8 cellular contexts compared by ENCODE assay signal in the genomic region with DNA sequence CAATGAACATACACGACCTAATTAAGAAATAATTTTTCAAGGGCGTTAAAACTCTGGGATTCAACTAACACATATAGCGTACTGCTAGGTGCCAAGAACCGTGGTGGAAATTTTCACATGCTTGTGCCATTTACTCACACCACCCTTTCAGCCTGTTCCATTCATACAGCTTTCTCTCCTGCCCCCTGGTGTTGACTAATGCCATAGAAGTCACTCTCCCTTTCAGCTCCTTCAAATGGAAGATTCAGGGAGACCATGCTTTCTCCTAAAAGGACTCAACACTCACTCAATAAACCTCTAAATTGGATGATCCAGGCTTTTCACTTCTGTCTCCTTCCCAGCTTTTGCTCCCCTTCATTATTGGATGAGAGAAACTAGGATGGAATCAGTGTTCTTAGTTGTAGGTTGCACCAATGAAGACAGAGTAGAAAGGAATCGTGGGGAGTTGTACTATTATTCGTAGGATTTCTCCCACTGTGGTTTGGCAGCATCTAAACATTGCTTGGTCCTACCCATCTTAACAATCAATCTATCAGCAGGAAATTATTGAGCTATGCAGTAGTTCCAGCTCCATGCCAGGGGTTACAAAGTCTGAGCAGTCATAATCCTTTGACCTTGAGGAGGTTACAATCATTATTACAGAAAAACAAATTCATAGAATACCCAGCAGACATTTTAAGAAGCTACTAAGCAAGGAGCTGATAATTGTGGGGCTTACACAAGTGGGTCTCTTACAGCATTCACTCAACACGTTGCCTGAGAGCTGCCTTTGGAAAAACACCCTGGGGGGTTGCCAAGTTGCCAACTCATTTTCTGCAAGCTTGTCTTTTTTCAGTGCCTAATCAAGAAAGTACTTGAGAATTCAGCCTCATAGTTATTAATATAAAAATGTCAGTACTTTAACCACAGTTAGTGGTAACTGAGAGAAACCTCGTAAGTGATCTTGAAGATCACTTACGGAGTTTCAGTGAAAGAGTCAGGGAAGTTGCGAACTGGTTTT. TPM values are rescaled to one million over a fixed set of nuclear protein-coding genes. Genes with fewer than 3 reads are reported as not detected.
A peak's percentile ranks its signal among the peaks of the same experiment; 100 is the strongest.
DNase-seq lines count a peak whose midpoint lies in the region; ATAC-seq, FAIRE-seq and TF ChIP-seq lines count a peak whose summit lies in the region.

No MANE protein-coding gene starts in this region.

- H3K4me3 Mint-ChIP-seq in stimulated activated effector memory CD8-positive, alpha-beta T cell treated with anti-CD3 and anti-CD28 coated beads, Interleukin-12 subunit alpha, Interleukin-12 subunit beta, amount 100 ng/mL, for 72 hours, result no peak overlapping the region

- H3K27ac ChIP-seq in colonic mucosa (no peak overlapping the region), HepG2 (ENCODE audit: extremely low read length, insufficient read depth, low read length) (no peak overlapping the region)

- H3K9ac ChIP-seq in colonic mucosa (ENCODE audit: low read depth in 2 of 2, low read length in 2 of 2) (no peak overlapping the region), HepG2 (ENCODE audit: insufficient read depth, low read depth, low read length) (no peak overlapping the region)

- FAIRE-seq in HepG2 (lab: Jason Lieb, UNC), result peak; percentile 64

- BruUV-seq in HepG2 (replicated peaks; lab: Mats Ljungman, UMichigan), result no TSS peak

- DNase-seq in AML-193 (lab: John Stamatoyannopoulos, UW) (peak; percentile 36 to 51), NCI-H1436 (lab: John Stamatoyannopoulos, UW) (peak; percentile 60), T-helper 22 cell (ENCODE audit: low read depth) (peak; percentile 9), colonic mucosa (peak; percentile 81), HepG2 (ENCODE audit: low spot score) (peak; percentile 73)
- peak; percentile 24 to 60 for DNase-seq in stimulated activated effector memory CD8-positive, alpha-beta T cell treated with anti-CD3 and anti-CD28 coated beads, Interleukin-12 subunit alpha, Interleukin-12 subunit beta, amount 100 ng/mL, for 72 hours (ENCODE audit: low spot score in 2 of 2)

- POLR2A ChIA-PET in HepG2 (lab: Yijun Ruan, JAX), result interaction anchor here (1.1 to 1.2 kb wide), 2 partner anchors 79 to 84 kb away, joined by 3 read pairs; no protein-coding TSS in a partner anchor

- H3K36me3 Mint-ChIP-seq in stimulated activated effector memory CD8-positive, alpha-beta T cell treated with anti-CD3 and anti-CD28 coated beads, Interleukin-12 subunit alpha, Interleukin-12 subunit beta, amount 100 ng/mL, for 72 hours, result no peaks in the 10 kb centered on the region

- H3K9me3 ChIP-seq in colonic mucosa, result no peaks in the 10 kb centered on the region
- no peaks in the 10 kb centered on the region for H3K9me3 ChIP-seq in HepG2 (ENCODE audit: low read length)

- no peak overlapping the region for H3K27ac Mint-ChIP-seq in stimulated activated effector memory CD8-positive, alpha-beta T cell treated with anti-CD3 and anti-CD28 coated beads, Interleukin-12 subunit alpha, Interleukin-12 subunit beta, amount 100 ng/mL, for 72 hours

- H3K27me3 ChIP-seq in colonic mucosa (no peaks in the 10 kb centered on the region), HepG2 (ENCODE audit: control insufficient read depth in 1 of 2, insufficient read depth in 2 of 2, low read length in 2 of 2) (no peaks in the 10 kb centered on the region)

- in situ Hi-C loops in HepG2 (cut with HindIII; ENCODE audit: extremely low pct_ligation_motif_present, low pct_unique_long_range_greater_than_20kb), result loop anchor here (25.0 kb wide), 1 partner anchor 248 kb away; no protein-coding TSS in a partner anchor

- TF ChIP-seq EP300 in HepG2 (IDR thresholded peaks at IDR 0.05; ENCODE audit: low read depth in 2 of 2, low read length in 2 of 2), result no peak
- no peak for TF ChIP-seq EP300 in HepG2 (CRISPR knock-in tag; IDR thresholded peaks at IDR 0.05; ENCODE audit: borderline replicate concordance)

- H3K36me3 ChIP-seq in colonic mucosa (no peaks in the 10 kb centered on the region), HepG2 (replicated peaks in 1 of 2; ENCODE audit: control insufficient read depth in 1 of 2, insufficient read depth in 2 of 2, low read length in 2 of 2) (peaks cover 0 to 6% of the 10 kb centered on the region in 2 experiments; a peak in 2 of 5 replicates)

- intact Hi-C loops in colonic mucosa (cut with DNase I) (loop anchor here (2.0 to 10.0 kb wide), 5 partner anchors 83 to 341 kb away; a partner anchor contains a TSS), HepG2 (cut with micrococcal nuclease; ENCODE audit: unreplicated experiment) (loop anchor here (1.0 kb wide), 5 partner anchors 83 to 337 kb away; a partner anchor contains a TSS)

- H3K9me3 Mint-ChIP-seq in stimulated activated effector memory CD8-positive, alpha-beta T cell treated with anti-CD3 and anti-CD28 coated beads, Interleukin-12 subunit alpha, Interleukin-12 subunit beta, amount 100 ng/mL, for 72 hours, result no peaks in the 10 kb centered on the region

- CTCF ChIA-PET in HepG2 (lab: Yijun Ruan, JAX; ENCODE audit: low intra/inter-chr PET ratio, low total read pairs), result interaction anchor here (1.7 to 3.1 kb wide), 4 partner anchors 83 to 246 kb away, joined by 5 to 40 read pairs (median 22); no protein-coding TSS in a partner anchor

- peak overlapping the region; percentile 77 for H2AFZ ChIP-seq in HepG2 (ENCODE audit: low read length)

- 0 out of 2 replicates have a peak overlapping the region, but pooled peaks have one; percentile 0 for H3K4me2 ChIP-seq in HepG2 (ENCODE audit: low read depth, low read length)

- peaks cover 19% of the 10 kb centered on the region for H3K79me2 ChIP-seq in HepG2 (ENCODE audit: insufficient read depth, low read length)

- H3K4me1 ChIP-seq in colonic mucosa, result no peaks in the 10 kb centered on the region
- H3K4me1 ChIP-seq in HepG2 (ENCODE audit: insufficient read depth, low read length), result peaks cover 38% of the 10 kb centered on the region

- WGBS in HepG2 (ENCODE audit: low lambda C conversion rate), result 50% methylated on average over 10 of the region's 10 CpGs

- peak; percentile 83 for TF ChIP-seq RAD21 in HepG2 (CRISPR knock-in tag; IDR thresholded peaks at IDR 0.05)

- TF ChIP-seq CTCF in colonic mucosa (IDR thresholded peaks at IDR 0.05) (peak; percentile 71), HepG2 (CRISPR knock-in tag; IDR thresholded peaks at IDR 0.05) (peak; percentile 90)

- ATAC-seq in GM18505 (IDR thresholded peaks at IDR 0.05; ENCODE audit: unreplicated experiment) (peak; percentile 44), HepG2 (peak; percentile 11; the same call in 2 of the 3 replicates), GM21717 (IDR thresholded peaks at IDR 0.05; ENCODE audit: unreplicated experiment) (no peak)
- ATAC-seq in stimulated activated effector memory CD8-positive, alpha-beta T cell treated with anti-CD3 and anti-CD28 coated beads, Interleukin-12 subunit alpha, Interleukin-12 subunit beta, amount 100 ng/mL, for 72 hours, result peak; percentile 65

- TF ChIP-seq POLR2A in GM18505 (IDR thresholded peaks at IDR 0.05; ENCODE audit: borderline replicate concordance, extremely low read depth, insufficient read depth, insufficient read length), result no peak
- no peak for TF ChIP-seq POLR2A in HepG2 (IDR thresholded peaks at IDR 0.05; ENCODE audit: insufficient read depth in 1 of 2, low read depth in 2 of 2, low read length in 2 of 2)

- H3K4me1 Mint-ChIP-seq in stimulated activated effector memory CD8-positive, alpha-beta T cell treated with anti-CD3 and anti-CD28 coated beads, Interleukin-12 subunit alpha, Interleukin-12 subunit beta, amount 100 ng/mL, for 72 hours, result no peaks in the 10 kb centered on the region

- no peaks in the 10 kb centered on the region; the same call in 1 of the 2 replicates for H4K20me1 ChIP-seq in HepG2 (ENCODE audit: insufficient read depth, low read length)

- H3K4me3 ChIP-seq in colonic mucosa (no peak overlapping the region), HepG2 (replicated peaks in 1 of 3; ENCODE audit: insufficient read depth in 1 of 3, low read depth in 2 of 3, low read length in 3 of 3) (no peak overlapping the region)

TF ChIP-seq in HepG2, 621 proteins besides CTCF, POLR2A, EP300 and RAD21 (continues in another document):
- TF ChIP-seq, protein P1, sequence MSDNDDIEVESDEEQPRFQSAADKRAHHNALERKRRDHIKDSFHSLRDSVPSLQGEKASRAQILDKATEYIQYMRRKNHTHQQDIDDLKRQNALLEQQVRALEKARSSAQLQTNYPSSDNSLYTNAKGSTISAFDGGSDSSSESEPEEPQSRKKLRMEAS (IDR thresholded peaks at IDR 0.05), result peak; percentile 39; the same call in 1 of the 2 replicates
- TF ChIP-seq SMAD3 (CRISPR knock-in tag; IDR thresholded peaks at IDR 0.05), result 0 out of 2 replicates have a peak, but pooled peaks have one; percentile 52
- 0 out of 2 replicates have a peak, but pooled peaks have one; percentile 19 for TF ChIP-seq FOXA3 (CRISPR knock-in tag; IDR thresholded peaks at IDR 0.05)
- TF ChIP-seq MYNN (CRISPR knock-in tag; IDR thresholded peaks at IDR 0.05; ENCODE audit: low read depth), result no peak
- TF ChIP-seq YY1 (IDR thresholded peaks at IDR 0.05; ENCODE audit: insufficient read depth, insufficient replicate concordance, low read depth, low read length), result no peak
- no peak for TF ChIP-seq CHD4 (IDR thresholded peaks at IDR 0.05; ENCODE audit: borderline replicate concordance, low read length)
- TF ChIP-seq KMT2B (CRISPR knock-in tag; IDR thresholded peaks at IDR 0.05), result no peak

RNA-seq across cellular contexts. Expression of a gene that starts 2.8 kb away (rescaled TPM):
- total RNA-seq in colonic mucosa (1 to 10 TPM; 1.9 to 6.5 TPM), HepG2 (2016; rRNA removed; fragmentation: Illumina TruSeq; extraction: Trizol) (14.8 and 18.7 TPM in 2 replicates)
- total RNA-seq in HepG2 (2016; cell fraction: cytosol; rRNA removed; fragmentation: Illumina TruSeq; extraction: Trizol; ENCODE audit: low read depth), result 2.8 and 3.5 TPM in 2 replicates
- 13.6 and 18.6 TPM in 2 replicates for total RNA-seq in HepG2 (2016; cell fraction: insoluble cytoplasmic fraction; rRNA removed; fragmentation: Illumina TruSeq; extraction: Trizol)
- 8.0 and 9.5 TPM in 2 replicates for total RNA-seq in HepG2 (2016; cell fraction: membrane; rRNA removed; fragmentation: Illumina TruSeq; extraction: Trizol)
- total RNA-seq in HepG2 (2016; cell fraction: nucleus; rRNA removed; fragmentation: Illumina TruSeq; extraction: Trizol), result 7.0 and 7.1 TPM in 2 replicates
- polyA plus RNA-seq in HepG2 (2011; rRNA removed), result 11.4 and 13.3 TPM in 2 replicates
- 6.3 and 10.7 TPM in 2 replicates for polyA plus RNA-seq in HepG2 (2011; cell fraction: cytosol; rRNA removed)
- 5.5 and 7.0 TPM in 2 replicates for polyA plus RNA-seq in HepG2 (2011; cell fraction: nucleus; rRNA removed)
- 13.0 and 17.4 TPM in 2 replicates for polyA plus RNA-seq in HepG2 (2012)
- polyA plus RNA-seq in HepG2 (2016; cell fraction: cytosol; fragmentation: Illumina TruSeq; extraction: Trizol; ENCODE audit: low read depth), result 0.78 and 0.98 TPM in 2 replicates
- 13.2 and 13.9 TPM in 2 replicates for polyA plus RNA-seq in HepG2 (2016; cell fraction: insoluble cytoplasmic fraction; fragmentation: Illumina TruSeq; extraction: Trizol; ENCODE audit: low read depth)
- polyA plus RNA-seq in HepG2 (2016; cell fraction: membrane; fragmentation: Illumina TruSeq; extraction: Trizol; ENCODE audit: low read depth), result 2.4 and 2.7 TPM in 2 replicates
- 6.2 and 6.4 TPM in 2 replicates for polyA plus RNA-seq in HepG2 (2016; cell fraction: nucleus; fragmentation: Illumina TruSeq; extraction: Trizol; ENCODE audit: insufficient read depth, low read depth)
- 13.9 and 20.0 TPM in 2 replicates for polyA minus RNA-seq in HepG2 (2011; rRNA and poly(A)+ RNA removed; ENCODE audit: low replicate concordance)
- 16.0 and 20.2 TPM in 2 replicates for polyA minus RNA-seq in HepG2 (2011; cell fraction: cytosol; rRNA and poly(A)+ RNA removed)
- polyA minus RNA-seq in HepG2 (2011; cell fraction: nucleus; rRNA and poly(A)+ RNA removed), result 21.6 and 26.9 TPM in 2 replicates

Comparison
In these comparisons a context has a peak if more than half of its experiments do, and no peak if none do; other contexts are left out.
1. DNase-seq: peak in every context shown above with its lines; median percentile 81 in colonic mucosa; 73 in HepG2; 60 in NCI-H1436; 44 in AML-193; 42 in stimulated activated effector memory CD8-positive, alpha-beta T cell treated with anti-CD3 and anti-CD28 coated beads, Interleukin-12 subunit alpha, Interleukin-12 subunit beta, amount 100 ng/mL, for 72 hours; 9 in T-helper 22 cell.